16 cellular contexts compared by ENCODE assay signal in the genomic region with DNA sequence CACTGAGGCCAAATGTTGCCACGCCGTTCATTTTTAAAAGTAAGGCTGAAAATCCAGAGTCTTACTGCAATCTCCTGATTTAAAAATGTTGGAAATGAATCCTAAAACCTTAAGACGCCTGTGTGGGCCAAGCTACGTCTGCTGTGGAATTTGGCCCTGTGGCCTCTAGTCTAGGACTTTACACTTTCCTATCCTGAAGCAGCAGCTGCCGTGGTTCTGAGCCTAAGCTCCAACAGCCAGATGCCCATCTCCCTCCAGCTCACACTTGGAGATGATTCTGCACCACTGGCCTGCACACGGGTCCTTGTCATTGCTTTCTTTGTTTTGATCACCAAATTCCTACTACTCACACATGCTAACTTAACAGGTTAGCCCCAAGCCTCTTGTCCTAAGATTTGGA.
"Had no signal": no experiment of that assay in that cellular context is flagged by ENCODE, and none has a peak within 500 bp of the region (broad histone marks: within the 10 kb centered on the region; RNA-seq: fewer than 3 reads in every experiment).

No MANE protein-coding gene starts in this region.

- H3K27ac Mint-ChIP-seq: natural killer cell treated with Interleukin-12 subunit alpha and Interleukin-12 subunit beta and Interleukin-15 and Interleukin-18, amount 100 ng/mL, for 72 hours had no signal

- H3K4me3 Mint-ChIP-seq: natural killer cell treated with Interleukin-12 subunit alpha and Interleukin-12 subunit beta and Interleukin-15 and Interleukin-18, amount 100 ng/mL, for 72 hours had no signal

- H3K9me3 Mint-ChIP-seq: natural killer cell treated with Interleukin-12 subunit alpha and Interleukin-12 subunit beta and Interleukin-15 and Interleukin-18, amount 100 ng/mL, for 72 hours had no signal

- H3K27ac ChIP-seq: dorsolateral prefrontal cortex, psoas muscle, right lobe of liver had no signal

- H3K36me3 ChIP-seq: heart left ventricle, tibial nerve had no signal

- H3K4me3 ChIP-seq: dorsolateral prefrontal cortex, heart left ventricle, psoas muscle, right lobe of liver, tibial nerve had no signal

- H3K36me3 Mint-ChIP-seq: natural killer cell treated with Interleukin-12 subunit alpha and Interleukin-12 subunit beta and Interleukin-15 and Interleukin-18, amount 100 ng/mL, for 72 hours had no signal

- ATAC-seq: right lobe of liver had no signal

- H3K27me3 ChIP-seq: dorsolateral prefrontal cortex, heart left ventricle, right lobe of liver, tibial nerve had no signal

- DNase-seq: cerebellar nuclear complex; cortex of kidney; dorsolateral prefrontal cortex; effector CD8-positive, alpha-beta T cell; heart left ventricle; hippocampal formation; kidney glomerular epithelial cell; occipital lobe; psoas muscle; retina; right lobe of liver; small intestine; stimulated activated CD4-positive, alpha-beta T cell treated with anti-CD3 and anti-CD28 coated beads, Interleukin-2, amount 100 ng/mL, for 48 hours; stimulated activated naive CD4-positive, alpha-beta T cell treated with Interleukin-2 at 50 U/mL for 16 hours had no signal

- H3K4me1 ChIP-seq: psoas muscle, right lobe of liver, tibial nerve had no signal
